24 cellular contexts compared by ENCODE assay signal in genomic region chr19:38508507-38508906, GRCh38.
"Had no signal": no experiment of that assay in that cellular context is flagged by ENCODE, and none has a peak within 500 bp of the region (broad histone marks: within the 10 kb centered on the region; RNA-seq: fewer than 3 reads in every experiment).

No MANE protein-coding gene starts in this region.

- DNase-seq: islet precursor cell; left ventricle myocardium inferior; mesendoderm; naive B cell; natural killer cell; nephron progenitor cell; retina; right cardiac atrium; sigmoid colon; small intestine; spleen; stimulated activated CD4-positive, alpha-beta T cell treated with anti-CD3 and anti-CD28 coated beads, Interleukin-4, amount 100 ng/mL, for 24 hours; stimulated activated naive CD4-positive, alpha-beta T cell; uterus had no signal

- H3K4me2 ChIP-seq: hepatocyte, neural progenitor cell had no signal

- H3K27ac ChIP-seq: hepatocyte, left ventricle myocardium inferior, neural progenitor cell, pancreas, prostate gland, sigmoid colon, spleen, tibial nerve, uterus had no signal

- H3K4me3 Mint-ChIP-seq: mesothelial cell of epicardium; naive B cell; natural killer cell; nephron progenitor cell; neural progenitor cell; stimulated activated effector memory CD8-positive, alpha-beta T cell treated with anti-CD3 and anti-CD28 coated beads, Interleukin-12 subunit alpha, Interleukin-12 subunit beta, amount 100 ng/mL, for 72 hours; stimulated activated naive CD8-positive, alpha-beta T cell treated with anti-CD3 and anti-CD28 coated beads, Interleukin-15, Interleukin-2, amounts not matched to agents 100 ng/mL and 50 ng/mL, for 24 hours; type B pancreatic cell had no signal

- H3K9me3 Mint-ChIP-seq: mesothelial cell of epicardium; natural killer cell; stimulated activated effector memory CD8-positive, alpha-beta T cell treated with anti-CD3 and anti-CD28 coated beads, Interleukin-12 subunit alpha, Interleukin-12 subunit beta, amount 100 ng/mL, for 72 hours; stimulated activated naive CD8-positive, alpha-beta T cell treated with anti-CD3 and anti-CD28 coated beads, Interleukin-15, Interleukin-2, amounts not matched to agents 100 ng/mL and 50 ng/mL, for 24 hours; type B pancreatic cell had no signal

- H3K4me1 Mint-ChIP-seq: mesothelial cell of epicardium, neural progenitor cell had no signal

- H3K36me3 Mint-ChIP-seq: mesothelial cell of epicardium, naive B cell, natural killer cell, neural progenitor cell, type B pancreatic cell had no signal

- H3K4me1 ChIP-seq: left ventricle myocardium inferior, neural progenitor cell, pancreas, prostate gland, sigmoid colon, tibial nerve, uterus had no signal

- ATAC-seq: natural killer cell; pancreas; right cardiac atrium; stimulated activated effector memory CD8-positive, alpha-beta T cell treated with anti-CD3 and anti-CD28 coated beads, Interleukin-12 subunit alpha, Interleukin-12 subunit beta, amount 100 ng/mL, for 72 hours had no signal

- H3K9me3 ChIP-seq: left ventricle myocardium inferior, pancreas, prostate gland, sigmoid colon, spleen, tibial nerve, uterus had no signal

- H3K4me3 ChIP-seq: hepatocyte, left ventricle myocardium inferior, lung, neural progenitor cell, pancreas, prostate gland, sigmoid colon, spleen, tibial nerve, uterus had no signal

- H3K27ac Mint-ChIP-seq: mesothelial cell of epicardium; natural killer cell; nephron progenitor cell; neural progenitor cell; stimulated activated effector memory CD8-positive, alpha-beta T cell treated with anti-CD3 and anti-CD28 coated beads, Interleukin-12 subunit alpha, Interleukin-12 subunit beta, amount 100 ng/mL, for 72 hours; stimulated activated naive CD8-positive, alpha-beta T cell treated with anti-CD3 and anti-CD28 coated beads, Interleukin-15, Interleukin-2, amounts not matched to agents 100 ng/mL and 50 ng/mL, for 24 hours; type B pancreatic cell had no signal

- FAIRE-seq: pancreas, small intestine had no signal
